In genomic region chr19:48203794-48204628, GRCh38 we compare ENCODE assay signal across 8 cellular contexts. TPM values are rescaled to one million over a fixed set of nuclear protein-coding genes. Genes with fewer than 3 reads are reported as not detected.
DNase-seq lines count a peak whose midpoint lies in the region; ATAC-seq, FAIRE-seq and TF ChIP-seq lines count a peak whose summit lies in the region.

No MANE protein-coding gene starts in this region.

- in situ Hi-C loops in gastrocnemius medialis (cut with MboI; ENCODE audit: low sequenced_read_pairs in 4 of 4), result no loop called here

- H3K4me3 ChIP-seq in iPS-11a (ENCODE audit: low read depth, low read length) (peak overlapping the region; percentile 62), gastrocnemius medialis (peak overlapping the region; percentile 55 to 88 (median 79))

- FAIRE-seq in TTC549 (lab: Jason Lieb, UNC), result peak; percentile 95

- H3K27me3 ChIP-seq in gastrocnemius medialis, result no peaks in the 10 kb centered on the region

- H3K36me3 ChIP-seq in gastrocnemius medialis, result no peaks in the 10 kb centered on the region

- ATAC-seq in GM18520 (IDR thresholded peaks at IDR 0.05; ENCODE audit: unreplicated experiment) (peak; percentile 88), HG03060 (IDR thresholded peaks at IDR 0.05; ENCODE audit: low read depth, unreplicated experiment) (peak; percentile 61), gastrocnemius medialis (peak; percentile 98 to 99)

- TF ChIP-seq CTCF in gastrocnemius medialis (IDR thresholded peaks at IDR 0.05 in 4 of 5, conservative IDR thresholded peaks at IDR 0.05 in 1 of 5), result no peak

- DNase-seq in 8988T (peak; percentile 66), NCI-H2107 (lab: John Stamatoyannopoulos, UW) (peak; percentile 96), brain pericyte (ENCODE audit: low read depth, low spot score) (peak; percentile 83), gastrocnemius medialis (peak; percentile 84 to 90)

- H3K4me1 ChIP-seq in gastrocnemius medialis, result peaks cover 10 to 12% of the 10 kb centered on the region in 2 donors

- intact Hi-C loops in gastrocnemius medialis (cut with DNase I; ENCODE audit: low total_unique reads), result loop anchor here (2.0 to 5.0 kb wide), 2 partner anchors 33 to 58 kb away; partner anchors contain the start of genes LIG1 and ZSWIM9

- H3K9me3 ChIP-seq in gastrocnemius medialis, result no peaks in the 10 kb centered on the region

- peak; percentile 27 to 44 for TF ChIP-seq POLR2A in gastrocnemius medialis (IDR thresholded peaks at IDR 0.05)

- H3K27ac ChIP-seq in gastrocnemius medialis, result peak overlapping the region; percentile 69 to 85 (median 72)

RNA-seq across cellular contexts. Expression of gene ZSWIM9, which starts 33.5 kb away (rescaled TPM):
- total RNA-seq in gastrocnemius medialis, result 1 to 10 TPM; 1.6 to 8.4 (median 2.8) TPM

RNA-seq across cellular contexts. Expression of gene LIG1, which starts 33.9 kb away (rescaled TPM):
- total RNA-seq in gastrocnemius medialis, result 1 to 10 TPM; 3.7 to 9.2 (median 7.1) TPM

RNA-seq across cellular contexts. Expression of gene CARD8, which starts 51.7 kb away (rescaled TPM):
- 10 to 100 TPM; 15.7 to 23.3 (median 20.2) TPM for total RNA-seq in gastrocnemius medialis

Comparison
In these comparisons a context has a peak if more than half of its experiments do, and no peak if none do; other contexts are left out.
1. Peak in every context shown above with its lines: DNase-seq, ATAC-seq, H3K4me3 ChIP-seq and H3K27ac ChIP-seq.